In the genomic region with DNA sequence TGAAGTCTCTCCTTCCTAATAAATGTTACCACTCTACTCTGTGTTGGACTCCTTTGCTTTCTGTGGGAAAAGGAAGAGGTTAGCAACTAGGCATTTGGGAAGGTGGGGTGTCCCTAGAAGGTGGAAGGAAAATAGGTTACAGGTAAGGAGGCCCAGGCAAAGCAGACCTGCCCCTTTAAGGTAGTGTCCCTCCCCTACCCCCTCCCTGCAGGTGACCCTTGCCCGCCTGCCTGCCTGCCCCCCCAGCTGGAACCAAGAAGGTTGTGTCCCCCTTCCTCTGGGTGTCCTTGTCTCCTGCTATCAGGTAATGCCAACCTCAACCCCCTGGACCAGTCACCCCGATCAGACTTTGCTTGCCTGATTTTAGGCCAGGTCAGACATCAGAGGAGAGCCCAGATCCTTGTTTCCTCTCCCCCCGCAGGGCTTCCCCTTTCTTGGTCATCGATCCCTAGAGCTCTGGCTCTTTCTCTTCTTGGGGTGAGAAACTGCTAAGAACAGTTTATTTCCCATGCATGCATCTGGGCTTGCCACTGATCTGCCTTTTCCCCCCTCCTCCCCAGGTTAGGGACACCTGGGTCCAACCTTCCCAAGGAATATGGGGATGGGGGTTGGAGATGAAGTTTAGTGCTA, we compare ENCODE assay signal across 1 cellular context.
TF ChIP-seq lines count a peak whose summit lies in the region.

TSS of gene SLC39A5 (plus strand) at position 233 of the 630 bp plus-strand sequence. CDS start 1,224 bp downstream, outside the sequence.

TF ChIP-seq in GM12878, 131 proteins besides CTCF, POLR2A, EP300 and RAD21:
- TF ChIP-seq KDM1A (IDR thresholded peaks at IDR 0.05; ENCODE audit: borderline replicate concordance) (no peak), NBN (IDR thresholded peaks at IDR 0.05) (no peak), ATF7 (IDR thresholded peaks at IDR 0.05; ENCODE audit: low read depth) (no peak), MLLT1 (IDR thresholded peaks at IDR 0.05) (peak; percentile 69; the same call in 1 of the 2 replicates), FOS (IDR thresholded peaks at IDR 0.05; ENCODE audit: borderline replicate concordance, extremely low read depth, insufficient read length) (no peak), SMAD1 (IDR thresholded peaks at IDR 0.05; ENCODE audit: low read depth, partially characterized antibody) (no peak), ZNF384 (IDR thresholded peaks at IDR 0.05; ENCODE audit: borderline replicate concordance, low read depth, low read length) (no peak), IRF3 (IDR thresholded peaks at IDR 0.05) (no peak), SPI1 (IDR thresholded peaks at IDR 0.05; ENCODE audit: borderline replicate concordance, insufficient read depth, low read depth, low read length) (peak; percentile 19; the same call in 1 of the 2 replicates), ZNF24 (IDR thresholded peaks at IDR 0.05) (no peak)
- TF ChIP-seq, protein P1, sequence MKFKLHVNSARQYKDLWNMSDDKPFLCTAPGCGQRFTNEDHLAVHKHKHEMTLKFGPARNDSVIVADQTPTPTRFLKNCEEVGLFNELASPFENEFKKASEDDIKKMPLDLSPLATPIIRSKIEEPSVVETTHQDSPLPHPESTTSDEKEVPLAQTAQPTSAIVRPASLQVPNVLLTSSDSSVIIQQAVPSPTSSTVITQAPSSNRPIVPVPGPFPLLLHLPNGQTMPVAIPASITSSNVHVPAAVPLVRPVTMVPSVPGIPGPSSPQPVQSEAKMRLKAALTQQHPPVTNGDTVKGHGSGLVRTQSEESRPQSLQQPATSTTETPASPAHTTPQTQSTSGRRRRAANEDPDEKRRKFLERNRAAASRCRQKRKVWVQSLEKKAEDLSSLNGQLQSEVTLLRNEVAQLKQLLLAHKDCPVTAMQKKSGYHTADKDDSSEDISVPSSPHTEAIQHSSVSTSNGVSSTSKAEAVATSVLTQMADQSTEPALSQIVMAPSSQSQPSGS (IDR thresholded peaks at IDR 0.05; ENCODE audit: low read length): no peak
TF ChIP-seq in GM12878: peak in this region for 2.
